Comparison of ENCODE assay signal across 18 cellular contexts in genomic region chr12:53571295-53571694, GRCh38. TPM values are rescaled to one million over a fixed set of nuclear protein-coding genes. Genes with fewer than 3 reads are reported as not detected.
DNase-seq lines count a peak whose midpoint lies in the region; ATAC-seq and TF ChIP-seq lines count a peak whose summit lies in the region.
"Had no signal": no experiment of that assay in that cellular context is flagged by ENCODE, and none has a peak within 500 bp of the region (broad histone marks: within the 10 kb centered on the region; RNA-seq: fewer than 3 reads in every experiment).

No MANE protein-coding gene starts in this region.

- peak; percentile 86 for DNase-seq in Jurkat, Clone E6-1 (ENCODE audit: low read depth, low spot score)
- peak; percentile 69 for DNase-seq in NCI-H146 (lab: John Stamatoyannopoulos, UW)
- DNase-seq in mesendoderm: peak; percentile 44
- DNase-seq in NCI-H1092 (lab: John Stamatoyannopoulos, UW): no peak
- DNase-seq in SJCRH30: no peak
- DNase-seq: AML-193; Caco-2; CD4-positive, alpha-beta T cell; DMS153; DMS79; GF-D8; HCEC 1CT; IMR-90; KG1 had no signal

- no peak overlapping the region for H2AK5ac ChIP-seq in mesendoderm (ENCODE audit: low read length)

- H3K9me3 ChIP-seq in SJCRH30 (replicated peaks): no peaks in the 10 kb centered on the region
- H3K9me3 ChIP-seq: A549, Caco-2 had no signal

- no peak overlapping the region for H3K9ac ChIP-seq in mesendoderm (ENCODE audit: low read length)

- no peak overlapping the region for H2BK120ac ChIP-seq in mesendoderm (ENCODE audit: low read depth, low read length)

- H3K79me2 ChIP-seq in mesendoderm (ENCODE audit: control insufficient read depth, insufficient read depth, low read length): no peaks in the 10 kb centered on the region

- no peak overlapping the region for H3K4me3 ChIP-seq in Jurkat, Clone E6-1 (ENCODE audit: low read length)
- H3K4me3 ChIP-seq in mesendoderm (ENCODE audit: low read length) (no peak overlapping the region), SJCRH30 (no peak overlapping the region)
- H3K4me3 ChIP-seq: A549, GM23338 had no signal

- no peak overlapping the region for H3K4ac ChIP-seq in mesendoderm (ENCODE audit: low read depth, low read length)

- 80% methylated on average over 1 of the region's 2 CpGs for WGBS in mesendoderm (ENCODE audit: extremely low coverage, insufficient coverage, low lambda C conversion rate)

- ATAC-seq in HG02840 (IDR thresholded peaks at IDR 0.05; ENCODE audit: low FRiP score, unreplicated experiment): no peak
- ATAC-seq: A549, GM23338 had no signal

- H2BK15ac ChIP-seq in mesendoderm (replicated peaks; ENCODE audit: low read depth): no peak overlapping the region

- no peaks in the 10 kb centered on the region for H3K36me3 ChIP-seq in mesendoderm (ENCODE audit: control insufficient read depth, insufficient read depth, low read length)
- H3K36me3 ChIP-seq in SJCRH30: no peaks in the 10 kb centered on the region

- no peaks in the 10 kb centered on the region for H3K27me3 ChIP-seq in mesendoderm (ENCODE audit: insufficient read depth, low read length, poor library complexity)
- no peaks in the 10 kb centered on the region for H3K27me3 ChIP-seq in SJCRH30

- no peaks in the 10 kb centered on the region for H3K79me1 ChIP-seq in mesendoderm (ENCODE audit: low read length)

- TF ChIP-seq CTCF in VCaP (conservative IDR thresholded peaks at IDR 0.05): no peak

- no peak overlapping the region for H2BK5ac ChIP-seq in mesendoderm (ENCODE audit: low read length)

- H3K27ac ChIP-seq in VCaP (peak overlapping the region; percentile 75), mesendoderm (ENCODE audit: low read depth, low read length) (peak overlapping the region; percentile 17), SJCRH30 (no peak overlapping the region)
- H3K27ac ChIP-seq: A549 had no signal

- H3K4me1 ChIP-seq in mesendoderm (ENCODE audit: control insufficient read depth, low read depth, low read length) (peaks cover 9% of the 10 kb centered on the region), SJCRH30 (peaks cover 8% of the 10 kb centered on the region)
- H3K4me1 ChIP-seq: Caco-2 had no signal

- no peak overlapping the region for H4K5ac ChIP-seq in mesendoderm (ENCODE audit: low read length)

- no peak overlapping the region for H4K8ac ChIP-seq in mesendoderm (ENCODE audit: low read depth, low read length)

- H3K4me2 ChIP-seq in mesendoderm (ENCODE audit: low read length): no peak overlapping the region
- H3K4me2 ChIP-seq: A549, GM23338 had no signal

- no peak overlapping the region for H3K23ac ChIP-seq in mesendoderm (ENCODE audit: low read length)

- no peak overlapping the region for H3K56ac ChIP-seq in mesendoderm (ENCODE audit: low read length)

- H3K18ac ChIP-seq in mesendoderm (ENCODE audit: low read length): no peak overlapping the region

RNA-seq across cellular contexts. Expression of gene ATF7, which starts 54.9 kb away (rescaled TPM):
- polyA plus RNA-seq in Jurkat, Clone E6-1 (2012; ENCODE audit: insufficient read depth, insufficient read length): 19.9 TPM
- 12.6 TPM for polyA plus RNA-seq in mesendoderm (2013, experiment 1 of 2)
- 12.0 TPM for polyA plus RNA-seq in mesendoderm (2013, experiment 2 of 2)
- total RNA-seq in SJCRH30 (2014; rRNA removed; shearing (Covaris generic)): 9.9 and 13.3 TPM in 2 replicates

Comparison
In these comparisons a context has a peak if more than half of its experiments do, and no peak if none do; other contexts are left out.
1. DNase-seq: peak in Jurkat, Clone E6-1 (single experiment), NCI-H146 (single experiment) and mesendoderm (single experiment); none in NCI-H1092 (single experiment) and SJCRH30 (0 of 2).